25 cellular contexts compared by ENCODE assay signal in the genomic region with DNA sequence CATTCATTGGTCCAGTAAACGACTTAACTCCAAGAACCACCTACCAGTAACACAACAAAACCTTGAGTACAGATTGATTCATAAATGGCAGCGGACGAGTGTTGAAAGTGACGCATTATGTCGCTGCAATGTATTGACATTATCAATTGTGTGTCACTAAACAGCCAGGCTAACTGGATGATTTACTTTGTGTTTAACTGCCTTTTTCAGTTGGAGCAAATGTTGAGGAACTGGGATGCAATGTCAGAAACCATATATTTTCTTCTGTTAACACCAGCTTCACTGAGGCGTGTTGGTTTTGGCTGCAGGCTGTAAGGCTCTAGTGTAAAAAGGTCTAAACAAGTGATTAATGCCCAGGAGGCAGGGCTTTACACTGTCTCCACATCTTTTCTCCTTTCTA.
DNase-seq lines count a peak whose midpoint lies in the region; ATAC-seq, FAIRE-seq and TF ChIP-seq lines count a peak whose summit lies in the region.
"Had no signal": no experiment of that assay in that cellular context is flagged by ENCODE, and none has a peak within 500 bp of the region (broad histone marks: within the 10 kb centered on the region; RNA-seq: fewer than 3 reads in every experiment).

No MANE protein-coding gene starts in this region.

- peak; percentile 61 for FAIRE-seq in GM12892 (lab: Jason Lieb, UNC)
- FAIRE-seq: islet of Langerhans had no signal

- H3K4me1 ChIP-seq in iPS-20b (ENCODE audit: insufficient read depth, low read length): peaks cover 40% of the 10 kb centered on the region
- peaks cover 0 to 7% (median 0%) of the 10 kb centered on the region in 4 donors for H3K4me1 ChIP-seq in Peyer's patch
- H3K4me1 ChIP-seq in uterus: no peaks in the 10 kb centered on the region
- H3K4me1 ChIP-seq: right lobe of liver, thyroid gland had no signal

- no peaks in the 10 kb centered on the region for H3K9me3 ChIP-seq in iPS-20b (ENCODE audit: insufficient read depth, low read depth, low read length)
- no peaks in the 10 kb centered on the region for H3K9me3 ChIP-seq in Peyer's patch
- no peaks in the 10 kb centered on the region for H3K9me3 ChIP-seq in uterus
- H3K9me3 ChIP-seq: gastroesophageal sphincter, right lobe of liver, SK-N-SH, thyroid gland had no signal

- intact Hi-C loops in sciatic nerve (cut with DNase I): no loop called here
- intact Hi-C loops in uterus (cut with DNase I; ENCODE audit: low total_unique reads): no loop called here

- H3K27ac ChIP-seq in iPS-20b (ENCODE audit: low read length) (no peak overlapping the region), Peyer's patch (no peak overlapping the region), uterus (no peak overlapping the region)
- H3K27ac ChIP-seq: C4-2B, gastroesophageal sphincter, right lobe of liver, thyroid gland had no signal

- H3K4me3 ChIP-seq in iPS-20b (ENCODE audit: low read length) (no peak overlapping the region), Peyer's patch (no peak overlapping the region), uterus (no peak overlapping the region)
- H3K4me3 ChIP-seq: gastroesophageal sphincter, right lobe of liver, thyroid gland had no signal

- TF ChIP-seq CTCF in Peyer's patch (IDR thresholded peaks at IDR 0.05): no peak
- TF ChIP-seq CTCF in uterus (IDR thresholded peaks at IDR 0.05): no peak

- DNase-seq in GM12892 (ENCODE audit: insufficient read length) (no peak), NCI-H1092 treated with DMSO at 0.1 percent for 48 hours (lab: John Stamatoyannopoulos, UW) (peak; percentile 77), NCI-H345 treated with DMSO at 0.1 percent for 48 hours (lab: John Stamatoyannopoulos, UW; ENCODE audit: unreplicated experiment) (peak; percentile 97), sciatic nerve (ENCODE audit: low spot score) (no peak), hypothalamus (lab: John Stamatoyannopoulos, UW) (no peak), Peyer's patch (no peak), uterus (no peak)
- DNase-seq: activated CD4-positive, alpha-beta T cell treated with anti-CD3 and anti-CD28 coated beads for 48 hours; activated T-cell treated with anti-CD3 and anti-CD28 coated beads, Interleukin-2, amount 50 U/mL, for 72 hours; anterior cingulate cortex; Calu3; EL; HCEC 1CT; NCI-H1105 treated with DMSO at 0.1 percent for 48 hours; posterior cingulate gyrus; right lobe of liver; RPMI8226; SK-N-SH; T-helper 17 cell; thyroid gland had no signal

- no peaks in the 10 kb centered on the region for H3K27me3 ChIP-seq in iPS-20b (ENCODE audit: insufficient read depth, low read length)
- no peaks in the 10 kb centered on the region for H3K27me3 ChIP-seq in Peyer's patch
- H3K27me3 ChIP-seq in uterus: no peaks in the 10 kb centered on the region
- H3K27me3 ChIP-seq: gastroesophageal sphincter, right lobe of liver, thyroid gland had no signal

- H3K36me3 ChIP-seq in iPS-20b (ENCODE audit: insufficient read depth, low read depth, low read length): no peaks in the 10 kb centered on the region
- H3K36me3 ChIP-seq in Peyer's patch: no peaks in the 10 kb centered on the region
- no peaks in the 10 kb centered on the region for H3K36me3 ChIP-seq in uterus
- H3K36me3 ChIP-seq: gastroesophageal sphincter, thyroid gland had no signal

- TF ChIP-seq POLR2A in GM12892 (IDR thresholded peaks at IDR 0.05; ENCODE audit: low read depth, low read length) (no peak), Peyer's patch (IDR thresholded peaks at IDR 0.05) (no peak), uterus (IDR thresholded peaks at IDR 0.05) (no peak)

- peak overlapping the region; percentile 18; the same call in 1 of the 2 replicates for H3K9ac ChIP-seq in iPS-20b (ENCODE audit: low read depth, low read length)
- H3K9ac ChIP-seq: SK-N-SH had no signal

- ATAC-seq in sciatic nerve: no peak
- ATAC-seq: activated naive CD4-positive, alpha-beta T cell treated with anti-CD3 and anti-CD28 coated beads, Interleukin-2, amount 50 U/mL, for 72 hours; activated T-cell treated with anti-CD3 and anti-CD28 coated beads, Interleukin-2, amount 50 U/mL, for 72 hours; gastroesophageal sphincter; right lobe of liver; T-helper 17 cell had no signal

Comparison
In these comparisons a context has a peak if more than half of its experiments do, and no peak if none do; other contexts are left out.
1. DNase-seq: peak in NCI-H1092 treated with DMSO at 0.1 percent for 48 hours (single experiment) and NCI-H345 treated with DMSO at 0.1 percent for 48 hours (single experiment); none in GM12892 (single experiment), sciatic nerve (single experiment), hypothalamus (0 of 51), Peyer's patch (0 of 3) and uterus (0 of 2).